13 cellular contexts compared by ENCODE assay signal in the genomic region with DNA sequence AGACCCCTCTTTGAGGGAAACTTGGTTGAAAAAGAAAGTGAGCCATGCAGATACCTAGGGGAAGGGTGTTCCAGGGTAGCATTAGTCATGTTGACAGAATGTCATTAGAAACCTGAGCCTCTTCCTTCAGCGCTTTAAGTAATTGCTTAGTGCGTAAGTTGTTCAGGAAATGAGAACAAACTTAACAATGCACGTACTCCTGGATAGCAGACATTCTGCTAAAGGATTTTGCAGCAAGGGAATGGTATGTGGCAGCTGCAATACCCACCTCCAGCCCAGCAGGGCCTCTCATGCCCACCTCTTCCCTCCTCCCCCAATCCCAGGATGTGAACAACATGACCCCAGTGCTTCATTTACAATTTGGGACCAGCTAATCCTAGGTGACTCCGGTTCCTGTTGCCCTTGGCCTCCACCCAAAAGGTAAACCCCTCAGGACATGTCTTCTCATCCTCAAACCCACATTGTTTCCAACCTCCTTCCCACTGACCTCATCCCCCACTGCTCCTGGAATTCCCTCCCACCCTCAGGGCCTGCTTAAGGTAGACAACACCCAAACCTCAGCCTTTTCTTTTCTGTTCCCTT.
DNase-seq lines count a peak whose midpoint lies in the region; ATAC-seq, FAIRE-seq and TF ChIP-seq lines count a peak whose summit lies in the region.
"Had no signal": no experiment of that assay in that cellular context is flagged by ENCODE, and none has a peak within 500 bp of the region (broad histone marks: within the 10 kb centered on the region; RNA-seq: fewer than 3 reads in every experiment).

No MANE protein-coding gene starts in this region.

- FAIRE-seq in endothelial cell of umbilical vein (lab: Jason Lieb, UNC) (peak; percentile 95), D721Med (lab: Jason Lieb, UNC) (no peak)
- FAIRE-seq: endometrium had no signal

- ATAC-seq in PC-3 (peak; percentile 85), GM21390 (IDR thresholded peaks at IDR 0.05; ENCODE audit: unreplicated experiment) (no peak), HG03175 (IDR thresholded peaks at IDR 0.05; ENCODE audit: unreplicated experiment) (no peak)
- ATAC-seq: lower lobe of right lung, right lobe of liver had no signal

- H3K79me2 ChIP-seq in PC-3 (ENCODE audit: low read length) (peaks cover 31% of the 10 kb centered on the region), endothelial cell of umbilical vein (ENCODE audit: control insufficient read depth, insufficient read depth, low read length) (no peaks in the 10 kb centered on the region)

- peaks cover 48% of the 10 kb centered on the region for H3K4me1 ChIP-seq in PC-3 (ENCODE audit: insufficient read depth, low read length)
- H3K4me1 ChIP-seq in endothelial cell of umbilical vein (ENCODE audit: control insufficient read depth, extremely low read depth, insufficient read depth, low read length), result peaks cover 17% of the 10 kb centered on the region
- H3K4me1 ChIP-seq: lower lobe of right lung, right lobe of liver had no signal

- H4K20me1 ChIP-seq in PC-3 (ENCODE audit: low read length) (no peaks in the 10 kb centered on the region), endothelial cell of umbilical vein (replicated peaks; ENCODE audit: control insufficient read depth, extremely low read depth, insufficient read depth, low read length) (no peaks in the 10 kb centered on the region)

- H3K9me2 ChIP-seq in PC-3 (replicated peaks; ENCODE audit: low read length), result no peaks in the 10 kb centered on the region

- H3K9me1 ChIP-seq in endothelial cell of umbilical vein (replicated peaks; ENCODE audit: control insufficient read depth, extremely low read depth, insufficient read depth, low read length), result no peaks in the 10 kb centered on the region

- TF ChIP-seq POLR2A in endothelial cell of umbilical vein (IDR thresholded peaks at IDR 0.05; ENCODE audit: low read depth, low read length), result no peak

- POLR2A ChIA-PET in PC-3 (lab: Charles Lee; ENCODE audit: unreplicated experiment), result interaction anchor here (1.1 kb wide), 2 partner anchors 41 to 78 kb away, joined by 3 to 6 read pairs; no protein-coding TSS in a partner anchor
- POLR2A ChIA-PET in endothelial cell of umbilical vein (lab: Charles Lee), result no interaction called here

- no peaks in the 10 kb centered on the region for H3K9me3 ChIP-seq in PC-3 (ENCODE audit: low read length)
- H3K9me3 ChIP-seq in endothelial cell of umbilical vein (replicated peaks; ENCODE audit: control insufficient read depth, insufficient read depth, low read length), result no peaks in the 10 kb centered on the region
- H3K9me3 ChIP-seq: lower lobe of right lung, right lobe of liver had no signal

- no peaks in the 10 kb centered on the region for H3K36me3 ChIP-seq in PC-3 (ENCODE audit: low read depth, low read length)
- H3K36me3 ChIP-seq in endothelial cell of umbilical vein (ENCODE audit: control insufficient read depth in 2 of 2, extremely low read depth in 1 of 2, insufficient read depth in 2 of 2, low read length in 2 of 2), result no peaks in the 10 kb centered on the region
- H3K36me3 ChIP-seq: lower lobe of right lung, right lobe of liver had no signal

- BruUV-seq in PC-3 (replicated peaks; lab: Mats Ljungman, UMichigan) (no TSS peak), endothelial cell of umbilical vein (replicated peaks; lab: Mats Ljungman, UMichigan) (no TSS peak)

- intact Hi-C loops in PC-3 (cut with micrococcal nuclease), result loop anchor here (1.0 kb wide), 2 partner anchors 34 to 41 kb away; no protein-coding TSS in a partner anchor
- intact Hi-C loops in endothelial cell of umbilical vein (cut with micrococcal nuclease), result loop anchor here (1.0 to 2.0 kb wide), 5 partner anchors 25 to 87 kb away; no protein-coding TSS in a partner anchor

- no peaks in the 10 kb centered on the region for H3K27me3 ChIP-seq in PC-3 (ENCODE audit: low read length)
- no peaks in the 10 kb centered on the region for H3K27me3 ChIP-seq in endothelial cell of umbilical vein (ENCODE audit: control insufficient read depth in 2 of 2, insufficient read depth in 2 of 2, low read length in 2 of 2)
- H3K27me3 ChIP-seq: right lobe of liver had no signal

- peak overlapping the region; percentile 89 for H3K9ac ChIP-seq in PC-3 (ENCODE audit: low read length)
- H3K9ac ChIP-seq in endothelial cell of umbilical vein (replicated peaks; ENCODE audit: extremely low read depth, insufficient read depth, low read length), result peak overlapping the region; percentile 58

- dilution Hi-C loops in endothelial cell of umbilical vein (cut with MboI; ENCODE audit: extremely low pct_ligation_motif_present, low sequenced_read_pairs), result no loop called here

- H3K27ac ChIP-seq in PC-3 (ENCODE audit: low read length) (peak overlapping the region; percentile 98), endothelial cell of umbilical vein (ENCODE audit: insufficient read depth, low read depth, low read length) (peak overlapping the region; percentile 93)
- H3K27ac ChIP-seq: lower lobe of right lung, right lobe of liver had no signal

- H3F3A ChIP-seq in PC-3 (ENCODE audit: low read length, unreplicated experiment), result peaks cover 23% of the 10 kb centered on the region

- H3K4me2 ChIP-seq in PC-3 (ENCODE audit: low read length) (peak overlapping the region; percentile 59), endothelial cell of umbilical vein (ENCODE audit: insufficient read depth, low read length) (peak overlapping the region; percentile 8)

- TF ChIP-seq CTCF in PC-3 (conservative IDR thresholded peaks at IDR 0.05; ENCODE audit: low read depth, low read length), result no peak
- TF ChIP-seq CTCF in endothelial cell of umbilical vein (IDR thresholded peaks at IDR 0.05; ENCODE audit: extremely low read depth in 1 of 2, insufficient read depth in 1 of 2, low read depth in 1 of 2, low read length in 2 of 2), result peak in 1 of 2 donors; percentile 19
- TF ChIP-seq CTCF in D721Med (IDR thresholded peaks at IDR 0.05; ENCODE audit: insufficient read depth, missing control alignments), result no peak

- DNase-seq in NCI-H2029 (lab: John Stamatoyannopoulos, UW) (peak; percentile 60), NCI-H2029 treated with DMSO at 0.1 percent for 48 hours (lab: John Stamatoyannopoulos, UW) (no peak), PC-3 (peak; percentile 99), endothelial cell of umbilical vein (ENCODE audit: low read depth, low spot score) (peak; percentile 84), skeletal muscle cell (ENCODE audit: low read depth) (peak; percentile 96), D721Med (ENCODE audit: insufficient read length, low spot score) (no peak)
- DNase-seq: activated effector memory CD4-positive, alpha-beta T cell treated with Interleukin-2 at 50 U/mL for 16 hours; lower lobe of right lung; NCI-H774; right lobe of liver had no signal

- H3K4me3 ChIP-seq in PC-3 (ENCODE audit: low read length) (no peak overlapping the region), endothelial cell of umbilical vein (replicated peaks in 1 of 3; ENCODE audit: insufficient read depth in 1 of 3, low read depth in 1 of 3, low read length in 3 of 3) (no peak overlapping the region), skeletal muscle cell (ENCODE audit: low read depth, low read length) (no peak overlapping the region)
- H3K4me3 ChIP-seq: lower lobe of right lung, right lobe of liver had no signal

- H2AFZ ChIP-seq in PC-3 (ENCODE audit: low read length) (no peak overlapping the region), endothelial cell of umbilical vein (ENCODE audit: low read depth, low read length) (peak overlapping the region; percentile 45)

- CTCF ChIA-PET in PC-3 (lab: Charles Lee) (interaction anchor here (0.5 to 1.4 kb wide), 4 partner anchors 19 to 65 kb away, joined by 3 to 5 read pairs (median 3); no protein-coding TSS in a partner anchor), endothelial cell of umbilical vein (lab: Charles Lee) (interaction anchor here (1.3 to 1.9 kb wide), 4 partner anchors 19 to 150 kb away, joined by 3 to 6 read pairs (median 6); no protein-coding TSS in a partner anchor)

TF ChIP-seq in endothelial cell of umbilical vein, 7 proteins besides CTCF, POLR2A, EP300 and RAD21:
- TF ChIP-seq FOS (IDR thresholded peaks at IDR 0.05; ENCODE audit: borderline replicate concordance, insufficient read depth, low read length) (peak; percentile 90), JUN (IDR thresholded peaks at IDR 0.05; ENCODE audit: borderline replicate concordance, insufficient read depth, insufficient read length, low read depth) (peak; percentile 90), MYC (IDR thresholded peaks at IDR 0.05; ENCODE audit: low read depth, low read length) (peak; percentile 4), GATA2 (IDR thresholded peaks at IDR 0.05; ENCODE audit: insufficient read depth, insufficient read length, low read depth, low read length) (peak; percentile 75), EZH2 (IDR thresholded peaks at IDR 0.05; ENCODE audit: borderline replicate concordance, low read depth, low read length, severe bottlenecking) (no peak), POLR2AphosphoS5 (IDR thresholded peaks at IDR 0.05; ENCODE audit: insufficient read depth, low read depth, low read length) (peak; percentile 89)
- TF ChIP-seq, protein P1, sequence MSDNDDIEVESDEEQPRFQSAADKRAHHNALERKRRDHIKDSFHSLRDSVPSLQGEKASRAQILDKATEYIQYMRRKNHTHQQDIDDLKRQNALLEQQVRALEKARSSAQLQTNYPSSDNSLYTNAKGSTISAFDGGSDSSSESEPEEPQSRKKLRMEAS (IDR thresholded peaks at IDR 0.05; ENCODE audit: insufficient read depth, insufficient read length), result peak; percentile 4
TF ChIP-seq in endothelial cell of umbilical vein: peak in this region for 6.

Comparison
In these comparisons a context has a peak if more than half of its experiments do, and no peak if none do; other contexts are left out.
1. DNase-seq: peak in NCI-H2029 (single experiment), PC-3 (single experiment), endothelial cell of umbilical vein (single experiment) and skeletal muscle cell (single experiment); none in NCI-H2029 treated with DMSO at 0.1 percent for 48 hours (single experiment) and D721Med (single experiment).